Comparison of ENCODE assay signal across 6 cellular contexts in the genomic region with DNA sequence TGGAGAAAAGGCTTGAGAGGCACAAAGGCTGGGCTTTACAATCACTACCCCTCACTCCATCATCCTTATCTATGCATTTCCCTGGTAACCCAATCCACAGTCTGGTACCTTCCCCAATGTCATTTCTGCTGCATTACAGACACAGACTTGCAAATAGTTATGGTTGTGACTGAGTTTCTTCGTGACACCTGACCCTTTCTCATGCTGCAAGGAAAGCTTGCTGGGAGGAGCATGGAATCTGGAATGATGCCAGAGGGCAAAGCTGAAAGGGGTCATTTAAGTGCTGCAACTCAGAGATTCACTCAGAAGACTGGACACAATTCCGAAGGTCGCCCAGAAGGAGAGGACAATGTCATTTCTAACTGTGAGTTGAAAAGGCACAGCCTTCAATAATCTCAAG. TPM values are rescaled to one million over a fixed set of nuclear protein-coding genes. Genes with fewer than 3 reads are reported as not detected.
"Had no signal": no experiment of that assay in that cellular context is flagged by ENCODE, and none has a peak within 500 bp of the region (broad histone marks: within the 10 kb centered on the region; RNA-seq: fewer than 3 reads in every experiment).

Gene LGALS16, plus strand, starts transcription at position 301 of the 400 bp plus-strand sequence. Its CDS starts 49 bp downstream, at position 350.

- H3K4me1 Mint-ChIP-seq: GM23338 had no signal

- H3K4me3 Mint-ChIP-seq: GM23338, H9 had no signal

- H3K9me3 Mint-ChIP-seq: GM23338, H9 had no signal

- ATAC-seq: GM23338 had no signal

- H3K27ac Mint-ChIP-seq: GM23338, H9 had no signal

- H3K4me3 ChIP-seq: GM23338 had no signal

- DNase-seq: H9, HCEC 1CT, IMR-90 had no signal

- H3K4me2 ChIP-seq: GM23338 had no signal

- H2AFZ ChIP-seq: GM23338 had no signal

RNA-seq across cellular contexts. Expression of gene LGALS16, which starts in this region (rescaled TPM):
- total RNA-seq: GM23338, H1, H9, HT-29, IMR-90 had no signal
- polyA plus RNA-seq: GM23338, H1, IMR-90 had no signal
